3 cellular contexts compared by ENCODE assay signal in genomic region chr1:145063285-145063684, GRCh38. TPM values are rescaled to one million over a fixed set of nuclear protein-coding genes. Genes with fewer than 3 reads are reported as not detected.
"Had no signal": no experiment of that assay in that cellular context is flagged by ENCODE, and none has a peak within 500 bp of the region (broad histone marks: within the 10 kb centered on the region; RNA-seq: fewer than 3 reads in every experiment).

No MANE protein-coding gene starts in this region.

RNA-seq across cellular contexts. Expression of gene FAM72D, which starts 32.5 kb away (rescaled TPM):
- total RNA-seq: psoas muscle, right atrium auricular region had no signal
- polyA plus RNA-seq: naive thymus-derived CD8-positive, alpha-beta T cell had no signal
